Comparison of ENCODE assay signal across 16 cellular contexts in the genomic region with DNA sequence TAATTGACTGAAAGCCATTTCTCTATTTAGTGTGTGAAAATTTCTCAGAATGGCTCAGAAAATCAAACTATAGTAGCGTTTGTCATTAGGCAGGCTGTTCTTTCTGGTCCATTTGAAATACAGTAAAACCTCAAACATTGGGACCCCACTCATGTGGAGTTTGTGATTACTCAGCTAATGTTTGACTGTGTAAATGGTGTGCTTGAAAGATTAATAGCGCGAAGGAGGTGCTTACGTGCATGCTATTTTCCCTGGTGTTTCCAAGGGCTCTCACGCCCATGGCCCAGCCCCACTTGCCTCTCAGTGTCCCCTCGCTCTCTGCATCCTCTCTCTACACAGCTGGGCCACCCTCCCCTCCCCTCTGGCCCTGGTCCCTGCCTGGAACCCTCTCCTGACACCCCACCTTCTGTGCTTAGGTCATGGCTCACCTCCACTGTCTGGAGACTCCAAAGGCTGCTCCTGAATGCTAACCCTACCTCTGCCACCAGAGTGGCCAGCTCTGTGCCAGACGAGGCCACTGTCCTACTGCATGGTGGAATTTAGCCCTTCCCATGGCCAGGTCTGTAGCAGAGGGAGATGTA.
DNase-seq lines count a peak whose midpoint lies in the region; ATAC-seq, FAIRE-seq and TF ChIP-seq lines count a peak whose summit lies in the region.
"Had no signal": no experiment of that assay in that cellular context is flagged by ENCODE, and none has a peak within 500 bp of the region (broad histone marks: within the 10 kb centered on the region; RNA-seq: fewer than 3 reads in every experiment).

No MANE protein-coding gene starts in this region.

- H3K79me2 ChIP-seq in K562 (ENCODE audit: control insufficient read depth, insufficient read depth, low read length) = no peaks in the 10 kb centered on the region
- no peaks in the 10 kb centered on the region for H3K79me2 ChIP-seq in H9 (ENCODE audit: insufficient read depth, low read length)

- WGBS in K562 (ENCODE audit: insufficient coverage, low coverage, missing lambda C conversion rate) = 13% methylated on average over 7 of the region's 7 CpGs
- WGBS in H9 (ENCODE audit: extremely low coverage, insufficient read length, low lambda C conversion rate) = no CpG with 5 or more reads among the region's 7 CpGs

- H3K36me3 ChIP-seq in left ventricle myocardium inferior (peaks cover 16% of the 10 kb centered on the region), K562 (ENCODE audit: control insufficient read depth, insufficient read depth, low read length) (no peaks in the 10 kb centered on the region)

- H3K56ac ChIP-seq in H9 (ENCODE audit: insufficient read length, low read depth, low read length) = no peak overlapping the region

- H4K91ac ChIP-seq in H9 (ENCODE audit: insufficient read length, low read depth, low read length) = no peak overlapping the region

- no peak overlapping the region for H4K5ac ChIP-seq in H9 (ENCODE audit: insufficient read length, low read depth, low read length)

- no peak for TF ChIP-seq POLR2A in K562 (conservative IDR thresholded peaks at IDR 0.05)

- H3K27me3 Mint-ChIP-seq in H9 (ENCODE audit: low read depth) = no peaks in the 10 kb centered on the region

- H3K23me2 ChIP-seq in H9 (ENCODE audit: insufficient read length, low read depth, low read length, poor library complexity, severe bottlenecking) = no peaks in the 10 kb centered on the region

- H3K4ac ChIP-seq in H9 (ENCODE audit: low read depth, low read length) = no peak overlapping the region

- no peaks in the 10 kb centered on the region; a peak in 1 of 4 replicates for H3K4me1 Mint-ChIP-seq in H9

- intact Hi-C loops in left ventricle myocardium inferior (cut with micrococcal nuclease) (no loop called here), cardiac septum (cut with DNase I) (no loop called here), K562 (cut with micrococcal nuclease) (no loop called here)

- H2AFZ ChIP-seq in K562 (ENCODE audit: low read depth, low read length) (no peak overlapping the region), H9 (ENCODE audit: low read length) (no peak overlapping the region)

- no peaks in the 10 kb centered on the region for H4K20me1 ChIP-seq in K562 (replicated peaks; ENCODE audit: control insufficient read depth, insufficient read depth, low read length)
- H4K20me1 ChIP-seq in H9 (ENCODE audit: control insufficient read depth, insufficient read depth, insufficient read length) = no peaks in the 10 kb centered on the region

- no peak for TF ChIP-seq EP300 in K562 (IDR thresholded peaks at IDR 0.05; ENCODE audit: low read length)

- H3T11ph ChIP-seq in H9 (ENCODE audit: low read length) = no peak overlapping the region

- no peak overlapping the region for H3K27ac Mint-ChIP-seq in H9
- H3K27ac Mint-ChIP-seq: HFFc6 had no signal

- H3K4me1 ChIP-seq in left ventricle myocardium inferior (peaks cover 40% of the 10 kb centered on the region), K562 (replicated peaks in 1 of 2; ENCODE audit: control insufficient read depth in 2 of 2, insufficient read depth in 2 of 2, low read length in 2 of 2) (no peaks in the 10 kb centered on the region; a peak in 1 of 5 replicates), H9 (ENCODE audit: insufficient read depth, low read length) (no peaks in the 10 kb centered on the region)

- H3K4me3 Mint-ChIP-seq in H9 = no peak overlapping the region
- H3K4me3 Mint-ChIP-seq: HFFc6 had no signal

- H3K4me2 ChIP-seq in K562 (ENCODE audit: insufficient read depth, low read length) (no peak overlapping the region), H9 (ENCODE audit: insufficient read depth, insufficient read length, low read length) (no peak overlapping the region)

- H3K27ac ChIP-seq in left ventricle myocardium inferior (replicated peaks) = peak overlapping the region; percentile 80
- H3K27ac ChIP-seq in K562 (ENCODE audit: extremely low read depth, low read depth, low read length) = no peak overlapping the region
- H3K27ac ChIP-seq in H9 (ENCODE audit: insufficient read length, low read depth, low read length) = no peak overlapping the region

- BruUV-seq in K562 (replicated peaks; lab: Mats Ljungman, UMichigan) = no TSS peak

- H2BK20ac ChIP-seq in H9 (ENCODE audit: low read depth, low read length, poor library complexity, severe bottlenecking) = no peak overlapping the region

- no peaks in the 10 kb centered on the region; a peak in 1 of 5 replicates for H3K9me3 Mint-ChIP-seq in H9
- H3K9me3 Mint-ChIP-seq: HFFc6 had no signal

- ATAC-seq in K562 (no peak), HG03457 (IDR thresholded peaks at IDR 0.05; ENCODE audit: unreplicated experiment) (no peak)

- H3K27me3 ChIP-seq in left ventricle myocardium inferior (ENCODE audit: low read depth) = no peaks in the 10 kb centered on the region
- H3K27me3 ChIP-seq in K562 (ENCODE audit: control insufficient read depth in 2 of 2, insufficient read depth in 2 of 2, low read length in 2 of 2) = peaks cover 0 to 12% of the 10 kb centered on the region in 2 experiments; a peak in 3 of 5 replicates
- H3K27me3 ChIP-seq in H9 (ENCODE audit: insufficient read depth, low read length) = no peaks in the 10 kb centered on the region

- no peak overlapping the region for H2AK5ac ChIP-seq in H9 (ENCODE audit: insufficient read length, low read length)

- CTCF ChIA-PET in K562 (lab: Yijun Ruan, JAX; ENCODE audit: low intra/inter-chr PET ratio) = no interaction called here

- H3K4me3 ChIP-seq in left ventricle myocardium inferior (no peak overlapping the region), K562 (no peak overlapping the region)

- TF ChIP-seq RAD21 in K562 (CRISPR knock-in tag; conservative IDR thresholded peaks at IDR 0.05 in 1 of 2, IDR thresholded peaks at IDR 0.05 in 1 of 2) = no peak

- no peak overlapping the region for H4K8ac ChIP-seq in H9 (replicated peaks; ENCODE audit: insufficient read length, low read depth, low read length)

- no peak overlapping the region for H2BK5ac ChIP-seq in H9 (ENCODE audit: insufficient read length, low read length)

- no peak overlapping the region for H2BK12ac ChIP-seq in H9 (ENCODE audit: insufficient read length, low read depth, low read length)

- POLR2A ChIA-PET in K562 (lab: Yijun Ruan, JAX) = interaction anchor here (2.1 kb wide), 1 partner anchor 11 kb away, joined by 4 read pairs; no protein-coding TSS in a partner anchor

- H2BK120ac ChIP-seq in H9 (ENCODE audit: low read depth, low read length, poor library complexity, severe bottlenecking) = no peak overlapping the region

- H3K9me1 ChIP-seq in K562 (ENCODE audit: control insufficient read depth, insufficient read depth, low read length) = no peaks in the 10 kb centered on the region

- H3K36me3 Mint-ChIP-seq in H9 (ENCODE audit: insufficient read depth in 1 of 3, low read depth in 3 of 3) = peaks cover 1 to 47% (median 30%) of the 10 kb centered on the region in 3 experiments; a peak in 5 of 7 replicates

- no peak overlapping the region; the same call in 1 of the 2 replicates for H3K14ac ChIP-seq in H9 (ENCODE audit: insufficient read depth, low read length)

- no peak for TF ChIP-seq CTCF in left ventricle myocardium inferior (IDR thresholded peaks at IDR 0.05; ENCODE audit: borderline replicate concordance)
- TF ChIP-seq CTCF in K562 (IDR thresholded peaks at IDR 0.05 in 2 of 3, conservative IDR thresholded peaks at IDR 0.05 in 1 of 3; ENCODE audit: insufficient read depth in 2 of 3, low read depth in 1 of 3, low read length in 3 of 3) = no peak
- TF ChIP-seq CTCF in H9 (conservative IDR thresholded peaks at IDR 0.05) = no peak

- no peaks in the 10 kb centered on the region for H3K79me1 ChIP-seq in H9 (ENCODE audit: insufficient read depth, low read depth, low read length, poor library complexity, severe bottlenecking)

- no peak overlapping the region for H2BK15ac ChIP-seq in H9 (ENCODE audit: low read depth, low read length)

- H3K9ac ChIP-seq in K562 (ENCODE audit: insufficient read depth in 1 of 2, low read depth in 2 of 2, low read length in 2 of 2) (no peak overlapping the region), H9 (ENCODE audit: extremely low read depth, insufficient read length, low read length) (no peak overlapping the region)

- peak; percentile 6 for DNase-seq in NCI-H2107 treated with DMSO at 0.1 percent for 48 hours (lab: John Stamatoyannopoulos, UW; ENCODE audit: unreplicated experiment)
- no peak for DNase-seq in NCI-H2107 (lab: John Stamatoyannopoulos, UW)
- no peak for DNase-seq in left ventricle myocardium inferior
- no peak for DNase-seq in cardiac septum (ENCODE audit: low spot score)
- no peak for DNase-seq in K562 (ENCODE audit: extremely low read depth in 1 of 4, low spot score in 3 of 4)
- DNase-seq in H9 = no peak
- DNase-seq in EL = no peak
- DNase-seq: C1 segment of cervical spinal cord; HFFc6; KBM-7; MV-4-11; NCI-H524; NK-92 treated with Interleukin-12 subunit alpha and Interleukin-12 subunit beta, amount 100 ng/mL, for 24 hours; SIG-M5 had no signal

- H3K9me3 ChIP-seq in left ventricle myocardium inferior (replicated peaks) (no peaks in the 10 kb centered on the region), K562 (replicated peaks; ENCODE audit: control insufficient read depth, insufficient read depth, low read depth, low read length) (no peaks in the 10 kb centered on the region), H9 (ENCODE audit: control insufficient read depth, low read depth, low read length) (no peaks in the 10 kb centered on the region)

- H3K18ac ChIP-seq in H9 (ENCODE audit: insufficient read length, low read depth, low read length) = no peak overlapping the region

- no peak for FAIRE-seq in K562 (lab: Jason Lieb, UNC)
- FAIRE-seq: GM19239 had no signal

- no peak overlapping the region for H3K23ac ChIP-seq in H9 (ENCODE audit: insufficient read length, low read depth, low read length)

- in situ Hi-C loops in K562 (cut with MboI) = no loop called here

TF ChIP-seq in K562, 482 proteins besides CTCF, POLR2A, EP300 and RAD21 (continues in another document):
- no peak for TF ChIP-seq PREB (CRISPR knock-in tag; IDR thresholded peaks at IDR 0.05)
